In genomic region chr5:43313035-43313853, GRCh38 we compare ENCODE assay signal across 8 cellular contexts. TPM values are rescaled to one million over a fixed set of nuclear protein-coding genes. Genes with fewer than 3 reads are reported as not detected.
DNase-seq lines count a peak whose midpoint lies in the region; ATAC-seq, FAIRE-seq and TF ChIP-seq lines count a peak whose summit lies in the region.

Gene HMGCS1, minus strand, starts transcription at chr5:43313412. Its CDS starts 14,447 bp downstream, at chr5:43298965.

- H3K27ac ChIP-seq in iPS-20b (ENCODE audit: low read length) (peak within 1 kb of the TSS; percentile 71), skin epidermis (peak within 1 kb of the TSS; percentile 34 to 98 (median 92))

- peak within 1 kb of the TSS; percentile 94 for H3K9ac ChIP-seq in iPS-20b (ENCODE audit: low read depth, low read length)

- DNase-seq in AG04449 (ENCODE audit: low read depth, low spot score) (peak; percentile 96), NCI-H2227 treated with DMSO at 0.1 percent for 48 hours (lab: John Stamatoyannopoulos, UW) (peak; percentile 99), bronchial epithelial cell (ENCODE audit: low read depth) (peak; percentile 99)

- H3K9me3 ChIP-seq in iPS-20b (ENCODE audit: insufficient read depth, low read depth, low read length), result no peaks in the 10 kb centered on the region

- no peak for FAIRE-seq in bronchial epithelial cell (lab: Jason Lieb, UNC)

- peaks cover 22% of the 10 kb centered on the region; the same call in 1 of the 2 replicates for H3K4me1 ChIP-seq in iPS-20b (ENCODE audit: insufficient read depth, low read length)

- peak; percentile 97 for ATAC-seq in GM18907 (IDR thresholded peaks at IDR 0.05; ENCODE audit: unreplicated experiment)
- peak; percentile 93 for ATAC-seq in HG03159 (IDR thresholded peaks at IDR 0.05; ENCODE audit: unreplicated experiment)

- H3K27me3 ChIP-seq in bronchial epithelial cell (ENCODE audit: control insufficient read depth, insufficient read depth, low read length) (no peaks in the 10 kb centered on the region), iPS-20b (ENCODE audit: insufficient read depth, low read length) (no peaks in the 10 kb centered on the region)

- CTCF ChIA-PET in AG04449 (lab: Yijun Ruan, JAX), result interaction anchor here (0.8 to 1.7 kb wide), 13 partner anchors 8 to 405 kb away, joined by 3 to 7 read pairs (median 4); partner anchors contain the start of genes TMEM267 and ZNF131

- H3K4me3 ChIP-seq in AG04449 (ENCODE audit: low read depth, low read length) (peak within 1 kb of the TSS; percentile 90), WI38 (ENCODE audit: low read depth, low read length) (peak within 1 kb of the TSS; percentile 70), bronchial epithelial cell (ENCODE audit: low read depth, low read length) (peak within 1 kb of the TSS; percentile 71), iPS-20b (ENCODE audit: low read length) (peak within 1 kb of the TSS; percentile 92), skin epidermis (peak within 1 kb of the TSS; percentile 52 to 95 (median 84))

- peaks cover 1% of the 10 kb centered on the region for H3K36me3 ChIP-seq in bronchial epithelial cell (ENCODE audit: control insufficient read depth, insufficient read depth, low read length)
- peaks cover 33% of the 10 kb centered on the region; the same call in 1 of the 2 replicates for H3K36me3 ChIP-seq in iPS-20b (ENCODE audit: insufficient read depth, low read depth, low read length)

- TF ChIP-seq CTCF in AG04449 (IDR thresholded peaks at IDR 0.05; ENCODE audit: insufficient read depth, low read length, missing control alignments) (no peak), WI38 (IDR thresholded peaks at IDR 0.05; ENCODE audit: low read depth, low read length) (no peak), bronchial epithelial cell (IDR thresholded peaks at IDR 0.05; ENCODE audit: insufficient read depth, low read length, severe bottlenecking) (no peak)

- POLR2A ChIA-PET in AG04449 (lab: Yijun Ruan, JAX), result interaction anchor here (0.7 to 1.5 kb wide), 5 partner anchors 10 to 305 kb away, joined by 3 to 4 read pairs (median 3); no protein-coding TSS in a partner anchor

RNA-seq across cellular contexts. Expression of gene HMGCS1, which starts in this region (rescaled TPM):
- 48.3 and 55.5 TPM in 2 replicates for total RNA-seq in bronchial epithelial cell

Comparison
In these comparisons a context has a peak if more than half of its experiments do, and no peak if none do; other contexts are left out.
1. Peak in every context shown above with its lines: DNase-seq, ATAC-seq, H3K4me3 ChIP-seq and H3K27ac ChIP-seq.